In the genomic region with DNA sequence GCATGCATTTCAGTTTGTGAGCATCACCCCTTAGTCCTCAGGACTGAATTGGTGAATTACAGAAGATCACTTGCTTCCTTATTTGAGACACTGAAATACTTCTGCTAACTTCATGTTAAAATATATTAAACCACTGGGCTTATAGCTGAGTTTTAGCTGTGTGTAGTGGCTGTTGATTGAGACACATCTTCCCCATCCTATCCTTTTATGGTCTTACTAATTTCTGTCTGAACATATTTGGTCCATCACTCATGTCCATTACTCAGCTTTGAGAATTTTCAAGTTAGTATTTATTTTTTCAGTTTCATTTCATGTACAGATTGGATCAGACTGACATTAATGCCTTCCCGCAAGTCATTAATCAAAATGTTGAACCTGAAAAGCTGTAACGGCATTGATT, we compare ENCODE assay signal across 19 cellular contexts.
DNase-seq lines count a peak whose midpoint lies in the region; ATAC-seq and TF ChIP-seq lines count a peak whose summit lies in the region.
"Had no signal": no experiment of that assay in that cellular context is flagged by ENCODE, and none has a peak within 500 bp of the region (broad histone marks: within the 10 kb centered on the region; RNA-seq: fewer than 3 reads in every experiment).

No MANE protein-coding gene starts in this region.

- no peak overlapping the region for H3K9ac ChIP-seq in mammary epithelial cell (ENCODE audit: insufficient read depth, low read length)
- H3K9ac ChIP-seq: neural progenitor cell had no signal

- H3K9me3 Mint-ChIP-seq in CD8-positive, alpha-beta memory T cell, result peaks cover 0 to 6% (median 1%) of the 10 kb centered on the region in 5 donors

- dilution Hi-C loops in mammary epithelial cell (cut with HindIII; ENCODE audit: low sequenced_read_pairs), result no loop called here

- H4K20me1 ChIP-seq in mammary epithelial cell (ENCODE audit: insufficient read depth, low read length), result no peaks in the 10 kb centered on the region

- H3K79me2 ChIP-seq in mammary epithelial cell (ENCODE audit: insufficient read depth, low read length), result no peaks in the 10 kb centered on the region

- H3K4me1 ChIP-seq in mammary epithelial cell (ENCODE audit: insufficient read depth, low read length), result no peaks in the 10 kb centered on the region
- no peaks in the 10 kb centered on the region for H3K4me1 ChIP-seq in CD8-positive, alpha-beta memory T cell (ENCODE audit: insufficient read depth, low read length)
- H3K4me1 ChIP-seq: ascending aorta, colonic mucosa had no signal

- POLR2A ChIA-PET in CD8-positive, alpha-beta memory T cell (lab: Charles Lee), result no interaction called here

- peaks cover 0 to 4% of the 10 kb centered on the region in 2 donors for H3K27me3 Mint-ChIP-seq in CD8-positive, alpha-beta memory T cell

- no peak overlapping the region for H3K4me2 ChIP-seq in mammary epithelial cell (ENCODE audit: insufficient read depth, low read depth, low read length)
- H3K4me2 ChIP-seq: neural progenitor cell had no signal

- intact Hi-C loops in mammary epithelial cell (cut with micrococcal nuclease), result no loop called here

- H3K36me3 Mint-ChIP-seq in CD8-positive, alpha-beta memory T cell, result no peaks in the 10 kb centered on the region

- H3K9me3 ChIP-seq in mammary epithelial cell (replicated peaks; ENCODE audit: insufficient read depth, low read length), result no peaks in the 10 kb centered on the region
- no peaks in the 10 kb centered on the region for H3K9me3 ChIP-seq in CD8-positive, alpha-beta memory T cell (ENCODE audit: low read length)
- H3K9me3 ChIP-seq: ascending aorta, colonic mucosa had no signal

- CTCF ChIA-PET in mammary epithelial cell (lab: Charles Lee; ENCODE audit: low non-redundant PET), result no interaction called here
- CTCF ChIA-PET in CD8-positive, alpha-beta memory T cell (lab: Charles Lee), result no interaction called here

- H3K4me1 Mint-ChIP-seq in CD8-positive, alpha-beta memory T cell, result no peaks in the 10 kb centered on the region

- no peak for TF ChIP-seq CTCF in mammary epithelial cell (conservative IDR thresholded peaks at IDR 0.05 in 1 of 2, IDR thresholded peaks at IDR 0.05 in 1 of 2; ENCODE audit: extremely low read depth in 1 of 2, insufficient read depth in 1 of 2, low read depth in 1 of 2, low read length in 2 of 2)

- H3K27ac Mint-ChIP-seq in CD8-positive, alpha-beta memory T cell, result no peak overlapping the region
- H3K27ac Mint-ChIP-seq: neural progenitor cell had no signal

- H3K27ac ChIP-seq in mammary epithelial cell (ENCODE audit: insufficient read depth, low read depth, low read length), result no peak overlapping the region
- no peak overlapping the region for H3K27ac ChIP-seq in CD8-positive, alpha-beta memory T cell (ENCODE audit: low read depth, low read length)
- H3K27ac ChIP-seq: ascending aorta, colonic mucosa, neural progenitor cell had no signal

- peak; percentile 47 for DNase-seq in AG08395 (ENCODE audit: low spot score)
- peak; percentile 82 for DNase-seq in LHCN-M2 (ENCODE audit: low read depth)
- peak; percentile 19 for DNase-seq in mammary epithelial cell
- peak; percentile 11 for DNase-seq in hepatic stellate cell (ENCODE audit: low spot score)
- DNase-seq in CD8-positive, alpha-beta memory T cell, result no peak
- DNase-seq: activated CD4-positive, alpha-beta T cell treated with anti-CD3 and anti-CD28 coated beads, Interleukin-2, amount 50 U/mL, for 48 hours; activated naive CD4-positive, alpha-beta T cell; activated T-cell treated with anti-CD3 and anti-CD28 coated beads for 4 hours; colonic mucosa; DMS153; NCI-H1436 treated with DMSO at 0.1 percent for 48 hours; NCI-H2171 treated with DMSO at 0.1 percent for 48 hours; stimulated activated CD8-positive, alpha-beta memory T cell treated with anti-CD3 and anti-CD28 coated beads, Interleukin-4, amount 100 ng/mL, for 48 hours; substantia nigra had no signal

- H3K4me3 Mint-ChIP-seq in CD8-positive, alpha-beta memory T cell, result no peak overlapping the region
- H3K4me3 Mint-ChIP-seq: neural progenitor cell had no signal

- in situ Hi-C loops in mammary epithelial cell (cut with MboI; ENCODE audit: low sequenced_read_pairs in 2 of 2), result no loop called here

- no peak overlapping the region for H3K4me3 ChIP-seq in mammary epithelial cell (replicated peaks in 1 of 3; ENCODE audit: insufficient read depth in 1 of 3, low read depth in 2 of 3, low read length in 3 of 3)
- no peak overlapping the region for H3K4me3 ChIP-seq in CD8-positive, alpha-beta memory T cell (ENCODE audit: low read length)
- H3K4me3 ChIP-seq: ascending aorta, colonic mucosa, neural progenitor cell had no signal

- no peaks in the 10 kb centered on the region for H3K27me3 ChIP-seq in mammary epithelial cell (ENCODE audit: insufficient read depth, low read length)
- no peaks in the 10 kb centered on the region for H3K27me3 ChIP-seq in CD8-positive, alpha-beta memory T cell (ENCODE audit: insufficient read depth, low read length, poor library complexity, severe bottlenecking)
- H3K27me3 ChIP-seq: ascending aorta, colonic mucosa, neural progenitor cell had no signal

- BruUV-seq in mammary epithelial cell (replicated peaks; lab: Mats Ljungman, UMichigan), result no TSS peak

- ATAC-seq in HG02884 (IDR thresholded peaks at IDR 0.05; ENCODE audit: unreplicated experiment) (no peak), HG03521 (IDR thresholded peaks at IDR 0.05; ENCODE audit: unreplicated experiment) (no peak), HG03571 (IDR thresholded peaks at IDR 0.05; ENCODE audit: unreplicated experiment) (no peak)

- H3K36me3 ChIP-seq in mammary epithelial cell (ENCODE audit: insufficient read depth, low read length), result no peaks in the 10 kb centered on the region
- H3K36me3 ChIP-seq in CD8-positive, alpha-beta memory T cell (ENCODE audit: insufficient read depth, low read length), result no peaks in the 10 kb centered on the region
- H3K36me3 ChIP-seq: ascending aorta, colonic mucosa, neural progenitor cell had no signal

- 100% methylated on average over 2 of the region's 2 CpGs for WGBS in mammary epithelial cell (ENCODE audit: low coverage, missing lambda C conversion rate)

- no peak overlapping the region for H2AFZ ChIP-seq in mammary epithelial cell (ENCODE audit: low read depth, low read length)
- H2AFZ ChIP-seq: neural progenitor cell had no signal

Comparison
In these comparisons a context has a peak if more than half of its experiments do, and no peak if none do; other contexts are left out.
1. DNase-seq: peak in AG08395 (single experiment), LHCN-M2 (single experiment), mammary epithelial cell (single experiment) and hepatic stellate cell (single experiment); none in CD8-positive, alpha-beta memory T cell (0 of 5).